Comparison of ENCODE assay signal across 8 cellular contexts in genomic region chr14:102776761-102777710, GRCh38. TPM values are rescaled to one million over a fixed set of nuclear protein-coding genes. Genes with fewer than 3 reads are reported as not detected.
A peak's percentile ranks its signal among the peaks of the same experiment; 100 is the strongest.
DNase-seq lines count a peak whose midpoint lies in the region; ATAC-seq and TF ChIP-seq lines count a peak whose summit lies in the region.

TSS of gene TRAF3 (plus strand) at chr14:102777449. CDS start at chr14:102870202, 92,753 bp downstream.

- WGBS in smooth muscle cell (ENCODE audit: low lambda C conversion rate), result 51% methylated on average over 36 of the region's 163 CpGs

- H3K4me1 ChIP-seq in smooth muscle cell (ENCODE audit: low read depth), result peaks cover 7% of the 10 kb centered on the region

- CTCF ChIA-PET in Calu3 (lab: Charles Lee), result no interaction called here

- no peaks in the 10 kb centered on the region for H3K27me3 ChIP-seq in smooth muscle cell (ENCODE audit: low read depth)

- peak within 1 kb of the TSS; percentile 94 for H3K9ac ChIP-seq in smooth muscle cell (ENCODE audit: low read depth)

- H4K20me1 ChIP-seq in smooth muscle cell (ENCODE audit: low read depth), result peaks cover 39% of the 10 kb centered on the region

- H3K27me3 Mint-ChIP-seq in Calu3 (ENCODE audit: unreplicated experiment), result peaks cover 10% of the 10 kb centered on the region

- DNase-seq in Calu3, result peak; percentile 70
- DNase-seq in KBM-7, result peak; percentile 44
- peak; percentile 64 to 94 for DNase-seq in T47D (ENCODE audit: low read depth in 1 of 2, low spot score in 1 of 2)
- peak; percentile 93 for DNase-seq in iPS-NIHi11 (ENCODE audit: low spot score)
- DNase-seq in smooth muscle cell (lab: John Stamatoyannopoulos, UW; ENCODE audit: unreplicated experiment), result peak; percentile 44
- DNase-seq in SHP77 treated with DMSO at 0.1 percent for 48 hours (lab: John Stamatoyannopoulos, UW), result no peak

- H3K9me3 ChIP-seq in smooth muscle cell (replicated peaks; ENCODE audit: low read depth), result no peaks in the 10 kb centered on the region

- ATAC-seq in GM21515 (IDR thresholded peaks at IDR 0.05; ENCODE audit: unreplicated experiment), result peak; percentile 40

- H3K36me3 Mint-ChIP-seq in Calu3 (ENCODE audit: insufficient read depth, unreplicated experiment), result peaks cover 22% of the 10 kb centered on the region

- BruUV-seq in Calu3 (replicated peaks; lab: Mats Ljungman, UMichigan), result no TSS peak

- H3K27ac ChIP-seq in smooth muscle cell (ENCODE audit: low read depth), result peak within 1 kb of the TSS; percentile 95

- H3K79me2 ChIP-seq in smooth muscle cell (ENCODE audit: low read depth), result peaks cover 40% of the 10 kb centered on the region

- H3K4me3 Mint-ChIP-seq in Calu3 (ENCODE audit: low read depth, unreplicated experiment), result peak within 1 kb of the TSS; percentile 86

- H3F3A ChIP-seq in smooth muscle cell (ENCODE audit: low read depth), result peaks cover 14% of the 10 kb centered on the region

- no peaks in the 10 kb centered on the region for H3K9me3 Mint-ChIP-seq in Calu3 (ENCODE audit: low read depth, unreplicated experiment)

- H3K4me2 ChIP-seq in smooth muscle cell, result peak within 1 kb of the TSS; percentile 97

- no peak within 1 kb of the TSS for H2AFZ ChIP-seq in smooth muscle cell (ENCODE audit: low read depth)

- H3K36me3 ChIP-seq in smooth muscle cell (ENCODE audit: low read depth), result no peaks in the 10 kb centered on the region

- H3K4me1 Mint-ChIP-seq in Calu3 (ENCODE audit: low read depth, unreplicated experiment), result peaks cover 24% of the 10 kb centered on the region

- intact Hi-C loops in Calu3 (cut with micrococcal nuclease; ENCODE audit: unreplicated experiment), result loop anchor here (10.0 kb wide), 2 partner anchors 82 to 148 kb away; partner anchors contain the start of gene AMN

- peak within 1 kb of the TSS; percentile 85 for H3K27ac Mint-ChIP-seq in Calu3 (ENCODE audit: unreplicated experiment)

- H3K4me3 ChIP-seq in WI38 (ENCODE audit: low read depth, low read length), result peak within 1 kb of the TSS; percentile 81
- peak within 1 kb of the TSS; percentile 87 for H3K4me3 ChIP-seq in smooth muscle cell

- no peak for TF ChIP-seq CTCF in Calu3 (IDR thresholded peaks at IDR 0.05; ENCODE audit: unreplicated experiment)
- TF ChIP-seq CTCF in WI38 (IDR thresholded peaks at IDR 0.05; ENCODE audit: low read depth, low read length), result no peak
- TF ChIP-seq CTCF in smooth muscle cell (IDR thresholded peaks at IDR 0.05; ENCODE audit: borderline replicate concordance, insufficient read depth, poor library complexity, severe bottlenecking), result no peak

- in situ Hi-C loops in KBM-7 (cut with MboI; ENCODE audit: low pct_unique_long_range_greater_than_20kb, low sequenced_read_pairs), result no loop called here
- in situ Hi-C loops in T47D (cut with HindIII; ENCODE audit: low pct_unique_long_range_greater_than_20kb, low sequenced_read_pairs), result no loop called here

RNA-seq across cellular contexts. Expression of gene TRAF3, which starts in this region (rescaled TPM):
- total RNA-seq in Calu3 (2022), result 24.2 and 24.8 TPM in 2 replicates
- total RNA-seq in smooth muscle cell, result 10.8 and 24.6 TPM in 2 replicates
- polyA plus RNA-seq in smooth muscle cell, result 9.4 and 13.1 TPM in 2 replicates
